ENCODE assay signal across 25 cellular contexts in genomic region chr5:96863114-96863513, GRCh38.
"Had no signal": no experiment of that assay in that cellular context is flagged by ENCODE, and none has a peak within 500 bp of the region (broad histone marks: within the 10 kb centered on the region; RNA-seq: fewer than 3 reads in every experiment).

No MANE protein-coding gene starts in this region.

- H3K36me3 Mint-ChIP-seq: activated naive CD4-positive, alpha-beta T cell treated with anti-CD3 and anti-CD28 coated beads, Interleukin-2, amount 50 U/mL, for 72 hours had no signal

- H3K27ac Mint-ChIP-seq: activated naive CD8-positive, alpha-beta T cell treated with anti-CD3 and anti-CD28 coated beads, Interleukin-2, amount 50 U/mL, for 24 hours; T-helper 1 cell treated with Interleukin-12 subunit alpha and Interleukin-12 subunit beta and Interleukin-4 antibody, amounts not matched to agents 30 μg/mL and 1 μg/mL, for 36 hours had no signal

- H3K36me3 ChIP-seq: ascending aorta, Peyer's patch, SJSA1 had no signal

- H3K9me3 ChIP-seq: ascending aorta, body of pancreas, Peyer's patch, SJSA1 had no signal

- H3K27me3 Mint-ChIP-seq: activated naive CD8-positive, alpha-beta T cell treated with anti-CD3 and anti-CD28 coated beads, Interleukin-2, amount 50 U/mL, for 24 hours had no signal

- H3K27ac ChIP-seq: ascending aorta, body of pancreas, coronary artery, Peyer's patch, RWPE1, SJSA1, VCaP had no signal

- H3K9me3 Mint-ChIP-seq: activated naive CD4-positive, alpha-beta T cell treated with anti-CD3 and anti-CD28 coated beads, Interleukin-2, amount 50 U/mL, for 72 hours; activated naive CD8-positive, alpha-beta T cell treated with anti-CD3 and anti-CD28 coated beads, Interleukin-2, amount 50 U/mL, for 24 hours; T-helper 1 cell treated with Interleukin-12 subunit alpha and Interleukin-12 subunit beta and Interleukin-4 antibody, amounts not matched to agents 30 μg/mL and 1 μg/mL, for 36 hours had no signal

- DNase-seq: activated CD4-positive, alpha-beta T cell treated with anti-CD3 and anti-CD28 coated beads, Interleukin-2, amount 50 U/mL, for 48 hours; activated CD4-positive, CD25-positive, alpha-beta regulatory T cell; activated CD8-positive, alpha-beta memory T cell treated with anti-CD3 and anti-CD28 coated beads, Interleukin-2, amount 50 U/mL, for 4 hours; activated naive CD8-positive, alpha-beta T cell treated with anti-CD3 and anti-CD28 coated beads, Interleukin-2, amount 50 U/mL, for 24 hours; activated T-cell treated with anti-CD3 and anti-CD28 coated beads, Interleukin-2, amount 50 U/mL, for 1 hour; amniotic stem cell; body of pancreas; central memory CD4-positive, alpha-beta T cell; Karpas-422; NCI-H1105 treated with DMSO at 0.1 percent for 48 hours; NCI-H1436 treated with DMSO at 0.1 percent for 48 hours; NCI-H187; NCI-H2081; NCI-H510A treated with DMSO at 0.1 percent for 48 hours; NCI-H69; Peyer's patch; Right ventricle myocardium superior; T1000 had no signal

- ATAC-seq: activated naive CD8-positive, alpha-beta T cell treated with anti-CD3 and anti-CD28 coated beads, Interleukin-2, amount 50 U/mL, for 24 hours; body of pancreas had no signal

- H3K4me3 Mint-ChIP-seq: activated naive CD8-positive, alpha-beta T cell treated with anti-CD3 and anti-CD28 coated beads, Interleukin-2, amount 50 U/mL, for 24 hours; T-helper 1 cell treated with Interleukin-12 subunit alpha and Interleukin-12 subunit beta and Interleukin-4 antibody, amounts not matched to agents 30 μg/mL and 1 μg/mL, for 36 hours had no signal
